Comparison of ENCODE assay signal across 19 cellular contexts in the genomic region with DNA sequence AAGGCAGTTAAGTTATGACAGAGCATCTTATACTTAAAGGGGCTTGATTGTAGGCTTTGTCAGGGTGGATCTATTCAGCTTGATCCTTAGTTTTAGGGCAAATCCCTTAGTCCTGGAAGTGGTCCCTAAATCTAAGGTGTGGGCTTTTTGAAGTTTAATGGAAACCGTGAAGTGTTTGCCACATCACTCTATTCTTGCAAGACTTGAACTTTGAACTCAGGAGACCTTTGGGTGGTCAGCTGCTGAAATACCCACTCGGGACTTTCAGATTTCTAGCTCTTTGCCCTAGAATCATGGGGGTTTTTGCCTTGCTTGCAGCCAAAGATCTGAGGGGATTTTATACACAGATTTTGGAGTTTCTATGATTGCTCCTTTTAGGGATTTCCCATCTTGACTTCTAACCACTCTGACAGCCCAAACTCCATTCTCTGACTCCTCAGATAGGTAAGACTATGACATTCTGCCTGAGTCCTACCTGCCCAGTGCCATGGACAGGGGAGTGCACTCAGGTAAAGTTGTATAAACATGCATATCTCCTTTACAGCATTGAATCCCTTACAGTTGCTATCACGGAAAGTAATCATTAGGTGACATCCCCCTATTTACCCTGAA. TPM values are rescaled to one million over a fixed set of nuclear protein-coding genes. Genes with fewer than 3 reads are reported as not detected.
"Had no signal": no experiment of that assay in that cellular context is flagged by ENCODE, and none has a peak within 500 bp of the region (broad histone marks: within the 10 kb centered on the region; RNA-seq: fewer than 3 reads in every experiment).

No MANE protein-coding gene starts in this region.

- ATAC-seq: left colon; left lung; lower lobe of right lung; naive thymus-derived CD8-positive, alpha-beta T cell; sciatic nerve; stimulated activated naive B cell treated with anti-CD40 and anti-IgM and Interleukin-4, amounts not matched to agents 10 μg/mL and 1 μg/mL and 100 μg/mL, for 72 hours had no signal

- FAIRE-seq: islet of Langerhans, kidney had no signal

- DNase-seq: hypothalamus; immature natural killer cell; kidney; left colon; left lung; lower lobe of right lung; mammary epithelial cell; mesenchymal stem cell; naive thymus-derived CD8-positive, alpha-beta T cell; nucleus accumbens; stimulated activated CD4-positive, alpha-beta T cell treated with anti-CD3 and anti-CD28 coated beads, Interleukin-12 subunit alpha, Interleukin-12 subunit beta, amount 100 ng/mL, for 4 hours; stimulated activated CD4-positive, alpha-beta T cell treated with anti-CD3 and anti-CD28 coated beads, Interleukin-15, amount 100 ng/mL, for 24 hours; stimulated activated CD4-positive, alpha-beta T cell treated with anti-CD3 and anti-CD28 coated beads, Interleukin-2, amount 100 ng/mL, for 24 hours; stimulated activated CD4-positive, alpha-beta T cell treated with anti-CD3 and anti-CD28 coated beads, Interleukin-4, amount 100 ng/mL, for 1 hour; stimulated activated naive B cell treated with anti-CD40 and anti-IgM and Interleukin-4, amounts not matched to agents 10 μg/mL and 1 μg/mL and 100 μg/mL, for 72 hours; substantia nigra had no signal

RNA-seq across cellular contexts. Expression of a gene that starts 10.4 kb away (rescaled TPM):
- total RNA-seq: left colon; naive thymus-derived CD8-positive, alpha-beta T cell; sciatic nerve had no signal
- polyA plus RNA-seq: immature natural killer cell; liver; naive thymus-derived CD8-positive, alpha-beta T cell had no signal
